21 cellular contexts compared by ENCODE assay signal in genomic region chr18:8069708-8070107, GRCh38.
"Had no signal": no experiment of that assay in that cellular context is flagged by ENCODE, and none has a peak within 500 bp of the region (broad histone marks: within the 10 kb centered on the region; RNA-seq: fewer than 3 reads in every experiment).

No MANE protein-coding gene starts in this region.

- FAIRE-seq: colon, endothelial cell of umbilical vein, frontal cortex, islet of Langerhans, keratinocyte had no signal

- H3K4me3 ChIP-seq: coronary artery, dorsolateral prefrontal cortex, esophagus muscularis mucosa, heart right ventricle, left lung, lower lobe of right lung, mucosa of descending colon had no signal

- H3K9me3 ChIP-seq: esophagus muscularis mucosa, heart right ventricle, left lung, lower lobe of right lung, mucosa of descending colon had no signal

- H3K36me3 ChIP-seq: left lung had no signal

- ATAC-seq: foreskin keratinocyte, heart right ventricle, left cardiac atrium, left lung, left ventricle myocardium superior, lower lobe of right lung, mucosa of descending colon had no signal

- H3K27ac ChIP-seq: coronary artery, dorsolateral prefrontal cortex, esophagus muscularis mucosa, foreskin keratinocyte, heart right ventricle, left lung, lower lobe of right lung had no signal

- DNase-seq: dermis blood vessel endothelial cell; dorsolateral prefrontal cortex; effector CD4-positive, alpha-beta T cell; effector memory CD4-positive, alpha-beta T cell; foreskin keratinocyte; glutamatergic neuron; head of caudate nucleus; heart right ventricle; hippocampal formation; left cardiac atrium; left lung; left ventricle myocardium superior; lower lobe of right lung; mucosa of descending colon had no signal

- H3K27me3 ChIP-seq: dorsolateral prefrontal cortex, esophagus muscularis mucosa, foreskin keratinocyte, heart right ventricle, left lung had no signal

- H3K4me1 ChIP-seq: esophagus muscularis mucosa, foreskin keratinocyte, left lung, lower lobe of right lung had no signal
